ENCODE assay signal across 1 cellular context in genomic region chr10:95808705-95809308, GRCh38. TPM values are rescaled to one million over a fixed set of nuclear protein-coding genes. Genes with fewer than 3 reads are reported as not detected.
"Had no signal": no experiment of that assay in that cellular context is flagged by ENCODE, and none has a peak within 500 bp of the region (broad histone marks: within the 10 kb centered on the region; RNA-seq: fewer than 3 reads in every experiment).

No MANE protein-coding gene starts in this region.

RNA-seq across cellular contexts. Expression of gene ENTPD1, which starts 52.8 kb away (rescaled TPM):
- total RNA-seq: HT-29 had no signal
